ENCODE assay signal across 8 cellular contexts in genomic region chr11:123742334-123742733, GRCh38. TPM values are rescaled to one million over a fixed set of nuclear protein-coding genes. Genes with fewer than 3 reads are reported as not detected.
DNase-seq lines count a peak whose midpoint lies in the region; ATAC-seq and TF ChIP-seq lines count a peak whose summit lies in the region.

No MANE protein-coding gene starts in this region.

- H3K27ac Mint-ChIP-seq in activated naive CD4-positive, alpha-beta T cell treated with anti-CD3 and anti-CD28 coated beads for 36 hours: peak overlapping the region; percentile 92

- peaks cover 36% of the 10 kb centered on the region for H3K4me1 Mint-ChIP-seq in activated naive CD4-positive, alpha-beta T cell treated with anti-CD3 and anti-CD28 coated beads for 36 hours (ENCODE audit: low read depth)

- ATAC-seq in upper lobe of left lung (ENCODE audit: low FRiP score in 2 of 2) (no peak), HG03432 (IDR thresholded peaks at IDR 0.05; ENCODE audit: unreplicated experiment) (no peak), GM19397 (IDR thresholded peaks at IDR 0.05; ENCODE audit: unreplicated experiment) (no peak)

- H3K36me3 ChIP-seq in liver (ENCODE audit: control insufficient read depth in 4 of 4, insufficient read depth in 3 of 4, low read depth in 1 of 4, low read length in 3 of 4) (peaks cover 0 to 4% (median under 1%) of the 10 kb centered on the region in 4 donors), upper lobe of left lung (peaks cover 0 to 3% (median 0%) of the 10 kb centered on the region in 4 donors)

- H3K9ac ChIP-seq in liver (ENCODE audit: low read depth in 1 of 2, low read length in 2 of 2): peak overlapping the region in 1 of 2 donors; percentile 83

- no peaks in the 10 kb centered on the region for H3K27me3 Mint-ChIP-seq in activated naive CD4-positive, alpha-beta T cell treated with anti-CD3 and anti-CD28 coated beads for 36 hours (ENCODE audit: low read depth)

- WGBS in liver: 63% methylated on average over 4 of the region's 4 CpGs
- 60 to 63% methylated on average over 4 of the region's 4 CpGs for WGBS in upper lobe of left lung, 2 donors

- H3K4me1 ChIP-seq in liver (ENCODE audit: control insufficient read depth in 4 of 4, insufficient read depth in 4 of 4, low read length in 3 of 4): peaks cover 0 to 18% (median 12%) of the 10 kb centered on the region in 4 donors
- peaks cover 14 to 25% (median 18%) of the 10 kb centered on the region in 4 donors for H3K4me1 ChIP-seq in upper lobe of left lung

- no peak for TF ChIP-seq POLR2A in upper lobe of left lung (IDR thresholded peaks at IDR 0.05)

- H3K9me3 Mint-ChIP-seq in activated naive CD4-positive, alpha-beta T cell treated with anti-CD3 and anti-CD28 coated beads for 36 hours: no peaks in the 10 kb centered on the region

- TF ChIP-seq CTCF in liver (IDR thresholded peaks at IDR 0.05; ENCODE audit: low read depth, low read length, missing input control): no peak
- no peak for TF ChIP-seq CTCF in upper lobe of left lung (IDR thresholded peaks at IDR 0.05)

- H3K27me3 ChIP-seq in liver (ENCODE audit: control insufficient read depth in 4 of 4, insufficient read depth in 4 of 4, low read length in 3 of 4) (no peaks in the 10 kb centered on the region), upper lobe of left lung (no peaks in the 10 kb centered on the region)

- H3K4me3 ChIP-seq in liver (ENCODE audit: low read depth in 1 of 3, low read length in 3 of 3): peak overlapping the region; percentile 89 to 98 (median 95)
- peak overlapping the region in 3 of 4 donors; percentile 74 to 100 (median 92) for H3K4me3 ChIP-seq in upper lobe of left lung

- peak overlapping the region; percentile 98 for H3K4me3 Mint-ChIP-seq in activated naive CD4-positive, alpha-beta T cell treated with anti-CD3 and anti-CD28 coated beads for 36 hours

- DNase-seq in activated naive CD4-positive, alpha-beta T cell treated with anti-CD3 and anti-CD28 coated beads for 36 hours: peak; percentile 13
- no peak for DNase-seq in activated naive CD4-positive, alpha-beta T cell treated with anti-CD3 and anti-CD28 coated beads, Interleukin-2, amount 50 U/mL, for 16 hours
- no peak for DNase-seq in upper lobe of left lung
- no peak for DNase-seq in activated effector memory CD4-positive, alpha-beta T cell treated with anti-CD3 and anti-CD28 coated beads, Interleukin-2, amount 50 U/mL, for 16 hours

- H3K9me3 ChIP-seq in liver (ENCODE audit: control insufficient read depth in 4 of 4, low read length in 3 of 4) (no peaks in the 10 kb centered on the region), upper lobe of left lung (no peaks in the 10 kb centered on the region)

- H3K27ac ChIP-seq in angular gyrus (ENCODE audit: low read depth, low read length) (peak overlapping the region; percentile 64), liver (ENCODE audit: low read depth in 1 of 2, low read length in 2 of 2) (no peak overlapping the region), upper lobe of left lung (peak overlapping the region in 1 of 4 donors; percentile 80)

- peaks cover 11% of the 10 kb centered on the region for H3K36me3 Mint-ChIP-seq in activated naive CD4-positive, alpha-beta T cell treated with anti-CD3 and anti-CD28 coated beads for 36 hours (ENCODE audit: low read depth)

- CTCF ChIA-PET in activated naive CD4-positive, alpha-beta T cell treated with anti-CD3 and anti-CD28 coated beads for 36 hours (lab: Charles Lee): no interaction called here

- no peak for TF ChIP-seq RAD21 in liver (IDR thresholded peaks at IDR 0.05)

- TF ChIP-seq EP300 in upper lobe of left lung (IDR thresholded peaks at IDR 0.05): no peak

- intact Hi-C loops in activated naive CD4-positive, alpha-beta T cell treated with anti-CD3 and anti-CD28 coated beads for 36 hours (cut with micrococcal nuclease): loop anchor here (5.0 to 10.0 kb wide), 3 partner anchors 332 to 1370 kb away; partner anchors contain the start of genes TBRG1 and TMEM218

TF ChIP-seq in liver, 16 proteins besides CTCF, POLR2A, EP300 and RAD21:
- TF ChIP-seq MAX (IDR thresholded peaks at IDR 0.05): no peak
- no peak for TF ChIP-seq REST (IDR thresholded peaks at IDR 0.05)
- TF ChIP-seq EGR1 (IDR thresholded peaks at IDR 0.05; ENCODE audit: low read depth in 2 of 2): no peak
- TF ChIP-seq HNF4G (IDR thresholded peaks at IDR 0.05): no peak

RNA-seq across cellular contexts. Expression of gene ZNF202, which starts 0.9 kb away (rescaled TPM):
- 1 to 10 TPM; 5.9 to 6.4 TPM for total RNA-seq in activated naive CD4-positive, alpha-beta T cell treated with anti-CD3 and anti-CD28 coated beads for 36 hours
- total RNA-seq in liver (1 to 10 TPM; 4.6 to 5.1 TPM), upper lobe of left lung (10 to 100 TPM in 2 of 6 donors, 1 to 10 TPM in 3, under 1 TPM in 1; 1.00 to 11.4 (median 8.8) TPM)
- 1 to 10 TPM; 1.2 to 2.0 TPM for polyA plus RNA-seq in liver

RNA-seq across cellular contexts. Expression of gene OR6X1, which starts 12.0 kb away (rescaled TPM):
- not detected for total RNA-seq in activated naive CD4-positive, alpha-beta T cell treated with anti-CD3 and anti-CD28 coated beads for 36 hours
- not detected for total RNA-seq in liver
- polyA plus RNA-seq in liver: not detected
- total RNA-seq in upper lobe of left lung: not detected
